In genomic region chr1:70392626-70393025, GRCh38 we compare ENCODE assay signal across 8 cellular contexts.
"Had no signal": no experiment of that assay in that cellular context is flagged by ENCODE, and none has a peak within 500 bp of the region (broad histone marks: within the 10 kb centered on the region; RNA-seq: fewer than 3 reads in every experiment).

No MANE protein-coding gene starts in this region.

- H3K4me3 ChIP-seq: GM23248, HAP-1, K562 had no signal

- FAIRE-seq: HTR-8/SVneo, K562 had no signal

- H2AFZ ChIP-seq: GM23248 had no signal

- DNase-seq: GM23248, GOT3, H7, IMR-90, KG1 had no signal

- H3K9me3 ChIP-seq: HAP-1 had no signal

- H3K4me1 ChIP-seq: HAP-1 had no signal

- H3K27ac ChIP-seq: GM23248 had no signal

- H3K36me3 ChIP-seq: HAP-1 had no signal
